7 cellular contexts compared by ENCODE assay signal in the genomic region with DNA sequence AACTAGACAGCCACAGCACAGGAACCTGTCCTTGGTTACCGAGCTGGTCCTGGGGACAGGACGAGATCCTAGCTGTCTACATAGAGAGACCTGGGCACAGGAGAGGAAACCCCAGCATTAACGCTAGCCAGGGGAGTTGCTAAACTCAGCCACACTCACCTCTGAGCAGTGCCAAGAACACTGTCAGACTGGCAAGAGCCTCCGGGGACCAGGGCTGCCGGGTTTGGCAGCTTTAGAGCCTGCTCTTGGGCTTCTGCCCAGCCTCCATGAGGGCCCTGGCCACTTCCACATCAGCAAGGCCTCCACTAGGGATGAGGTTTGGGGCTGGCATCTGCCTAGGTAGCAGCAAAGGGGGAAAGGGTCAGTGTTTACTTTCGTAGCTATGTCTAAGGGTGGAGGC. TPM values are rescaled to one million over a fixed set of nuclear protein-coding genes. Genes with fewer than 3 reads are reported as not detected.
DNase-seq lines count a peak whose midpoint lies in the region; ATAC-seq and TF ChIP-seq lines count a peak whose summit lies in the region.

No MANE protein-coding gene starts in this region.

- H3K36me3 ChIP-seq in left ventricle myocardium inferior (peaks cover 22% of the 10 kb centered on the region), spleen (peaks cover 0 to 48% (median 16%) of the 10 kb centered on the region in 6 donors)

- no peak for TF ChIP-seq POLR2A in spleen (IDR thresholded peaks at IDR 0.05)

- no peaks in the 10 kb centered on the region for H3K27me3 ChIP-seq in left ventricle myocardium inferior (ENCODE audit: low read depth)
- no peaks in the 10 kb centered on the region for H3K27me3 ChIP-seq in spleen (replicated peaks in 1 of 7)

- H3K9me3 Mint-ChIP-seq in IgD-negative memory B cell = no peaks in the 10 kb centered on the region
- no peaks in the 10 kb centered on the region for H3K9me3 Mint-ChIP-seq in activated naive CD8-positive, alpha-beta T cell (ENCODE audit: low read depth)

- H3K4me3 Mint-ChIP-seq in IgD-negative memory B cell = peak overlapping the region; percentile 89 to 99 (median 96)
- H3K4me3 Mint-ChIP-seq in activated naive CD8-positive, alpha-beta T cell = peak overlapping the region; percentile 92

- H3K4me3 ChIP-seq in left ventricle myocardium inferior = peak overlapping the region; percentile 74
- peak overlapping the region in 2 of 8 donors; percentile 38 to 70 for H3K4me3 ChIP-seq in spleen

- H3K4me1 Mint-ChIP-seq in IgD-negative memory B cell = peaks cover 37 to 57% (median 56%) of the 10 kb centered on the region in 3 donors
- H3K4me1 Mint-ChIP-seq in activated naive CD8-positive, alpha-beta T cell (ENCODE audit: low read depth) = peaks cover 80% of the 10 kb centered on the region

- peaks cover 3% of the 10 kb centered on the region for H3K36me3 Mint-ChIP-seq in IgD-negative memory B cell
- H3K36me3 Mint-ChIP-seq in activated naive CD8-positive, alpha-beta T cell = no peaks in the 10 kb centered on the region

- H3K27ac ChIP-seq in left ventricle myocardium inferior (replicated peaks) = peak overlapping the region; percentile 99
- H3K27ac ChIP-seq in spleen = peak overlapping the region; percentile 85 to 98 (median 96)

- DNase-seq in left ventricle myocardium inferior (peak; percentile 75), spleen (no peak), LoVo (ENCODE audit: low spot score) (no peak), COR-L47 (lab: John Stamatoyannopoulos, UW) (no peak)

- peak overlapping the region; percentile 98 to 100 (median 99) for H3K27ac Mint-ChIP-seq in IgD-negative memory B cell
- peak overlapping the region; percentile 98 for H3K27ac Mint-ChIP-seq in activated naive CD8-positive, alpha-beta T cell

- peaks cover 99% of the 10 kb centered on the region for H3K4me1 ChIP-seq in left ventricle myocardium inferior
- H3K4me1 ChIP-seq in spleen = peaks cover 79 to 93% (median 88%) of the 10 kb centered on the region in 6 donors

- no peak for TF ChIP-seq CTCF in left ventricle myocardium inferior (IDR thresholded peaks at IDR 0.05; ENCODE audit: borderline replicate concordance)
- no peak for TF ChIP-seq CTCF in spleen (IDR thresholded peaks at IDR 0.05 in 8 of 11, conservative IDR thresholded peaks at IDR 0.05 in 3 of 11)

- H3K27me3 Mint-ChIP-seq in IgD-negative memory B cell = peaks cover 2% of the 10 kb centered on the region
- no peaks in the 10 kb centered on the region for H3K27me3 Mint-ChIP-seq in activated naive CD8-positive, alpha-beta T cell

- no peak for ATAC-seq in GM19452 (IDR thresholded peaks at IDR 0.05; ENCODE audit: unreplicated experiment)

- H3K9me3 ChIP-seq in left ventricle myocardium inferior (replicated peaks) = no peaks in the 10 kb centered on the region
- H3K9me3 ChIP-seq in spleen = no peaks in the 10 kb centered on the region

- 36 to 55% (median 39%) methylated on average over 5 to 6 of the region's 6 CpGs for WGBS in spleen, 5 donors

- intact Hi-C loops in left ventricle myocardium inferior (cut with micrococcal nuclease) (no loop called here), spleen (cut with DNase I; ENCODE audit: low total_unique reads) (no loop called here)

RNA-seq across cellular contexts. Expression of gene TMBIM1, which starts 6.7 kb away (rescaled TPM):
- polyA plus RNA-seq in IgD-negative memory B cell (147 TPM), spleen (10 to 100 TPM; 17.2 to 33.1 (median 27.4) TPM)
- total RNA-seq in left ventricle myocardium inferior (111 TPM), spleen (100 to 1,000 TPM in 3 of 7 donors, 10 to 100 TPM in 4; 79.4 to 121 (median 95.9) TPM)

RNA-seq across cellular contexts. Expression of gene PNKD, which starts 15.3 kb away (rescaled TPM):
- polyA plus RNA-seq in IgD-negative memory B cell (126 TPM), spleen (10 to 100 TPM; 69.0 to 92.1 (median 83.5) TPM)
- total RNA-seq in left ventricle myocardium inferior (75.4 TPM), spleen (10 to 100 TPM; 41.4 to 61.2 (median 47.7) TPM)

RNA-seq across cellular contexts. Expression of gene AAMP, which starts 15.7 kb away (rescaled TPM):
- polyA plus RNA-seq in IgD-negative memory B cell (82.0 TPM), spleen (10 to 100 TPM; 54.1 to 93.8 (median 65.6) TPM)
- total RNA-seq in left ventricle myocardium inferior (50.5 TPM), spleen (10 to 100 TPM; 55.6 to 84.6 (median 61.9) TPM)

RNA-seq across cellular contexts. Expression of gene GPBAR1, which starts 24.8 kb away (rescaled TPM):
- polyA plus RNA-seq in IgD-negative memory B cell = 0.64 TPM
- total RNA-seq in left ventricle myocardium inferior = 1.5 TPM
- total RNA-seq in spleen = 10 to 100 TPM in 1 of 7 donors, 1 to 10 TPM in 6; 2.6 to 13.9 (median 7.3) TPM
- 1 to 10 TPM; 1.4 to 9.0 (median 2.9) TPM for polyA plus RNA-seq in spleen
